16 cellular contexts compared by ENCODE assay signal in the genomic region with DNA sequence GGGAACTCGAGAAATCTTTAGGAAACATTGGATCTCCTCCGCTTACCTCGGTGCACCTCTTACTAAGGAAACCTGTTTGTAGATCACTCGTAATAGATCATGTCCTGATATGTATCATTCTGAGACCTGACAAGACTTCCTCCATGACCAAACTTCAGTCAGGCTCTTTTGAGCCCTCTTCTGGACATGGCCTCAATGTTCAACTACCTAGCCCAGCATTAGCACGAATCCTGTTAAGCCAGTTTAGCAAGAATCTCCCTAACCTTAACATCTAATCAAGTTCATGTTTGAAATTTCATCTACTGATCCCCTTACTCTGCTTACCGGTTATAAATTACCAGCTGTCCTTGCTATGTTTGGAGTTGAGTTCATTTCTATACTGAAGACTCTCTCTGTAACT.
DNase-seq lines count a peak whose midpoint lies in the region; ATAC-seq and TF ChIP-seq lines count a peak whose summit lies in the region.
"Had no signal": no experiment of that assay in that cellular context is flagged by ENCODE, and none has a peak within 500 bp of the region (broad histone marks: within the 10 kb centered on the region; RNA-seq: fewer than 3 reads in every experiment).

No MANE protein-coding gene starts in this region.

- no peak overlapping the region for H3K27ac Mint-ChIP-seq in CD8-positive, alpha-beta memory T cell
- H3K27ac Mint-ChIP-seq: activated naive CD4-positive, alpha-beta T cell treated with anti-CD3 and anti-CD28 coated beads for 36 hours; neural progenitor cell had no signal

- peak; percentile 32; the same call in 1 of the 2 replicates for TF ChIP-seq CTCF in Loucy (conservative IDR thresholded peaks at IDR 0.05; ENCODE audit: low read length)

- POLR2A ChIA-PET in CD8-positive, alpha-beta memory T cell (lab: Charles Lee) = no interaction called here

- H3K4me2 ChIP-seq in Loucy (ENCODE audit: low read depth, low read length, poor library complexity, severe bottlenecking) = no peak overlapping the region
- H3K4me2 ChIP-seq: neural progenitor cell had no signal

- CTCF ChIA-PET in CD8-positive, alpha-beta memory T cell (lab: Charles Lee) = no interaction called here

- H3K4me3 Mint-ChIP-seq in CD8-positive, alpha-beta memory T cell = no peak overlapping the region
- H3K4me3 Mint-ChIP-seq: activated naive CD4-positive, alpha-beta T cell treated with anti-CD3 and anti-CD28 coated beads for 36 hours; neural progenitor cell had no signal

- no peaks in the 10 kb centered on the region for H3K9me2 ChIP-seq in Loucy (replicated peaks; ENCODE audit: low read depth, low read length)

- peaks cover 0 to 12% (median 2%) of the 10 kb centered on the region in 5 donors for H3K9me3 Mint-ChIP-seq in CD8-positive, alpha-beta memory T cell
- H3K9me3 Mint-ChIP-seq: activated naive CD4-positive, alpha-beta T cell treated with anti-CD3 and anti-CD28 coated beads for 36 hours; neural progenitor cell had no signal

- no peaks in the 10 kb centered on the region for H4K20me1 ChIP-seq in Loucy (ENCODE audit: insufficient read depth, low read length, poor library complexity, severe bottlenecking)

- no peak overlapping the region for H3K4me3 ChIP-seq in Loucy (ENCODE audit: low read length, poor library complexity, severe bottlenecking)
- H3K4me3 ChIP-seq in CD8-positive, alpha-beta memory T cell (ENCODE audit: low read length) = no peak overlapping the region
- H3K4me3 ChIP-seq: coronary artery, neural progenitor cell had no signal

- no peaks in the 10 kb centered on the region for H3K4me1 ChIP-seq in Loucy (ENCODE audit: insufficient read depth, low read length, poor library complexity, severe bottlenecking)
- H3K4me1 ChIP-seq in CD8-positive, alpha-beta memory T cell (ENCODE audit: insufficient read depth, low read length) = no peaks in the 10 kb centered on the region
- H3K4me1 ChIP-seq: neural progenitor cell had no signal

- H3K27ac ChIP-seq in CD8-positive, alpha-beta memory T cell (ENCODE audit: low read depth, low read length) = no peak overlapping the region
- H3K27ac ChIP-seq: coronary artery, neural progenitor cell had no signal

- H3K9ac ChIP-seq in Loucy (ENCODE audit: low read depth, low read length, poor library complexity, severe bottlenecking) = no peak overlapping the region
- H3K9ac ChIP-seq: neural progenitor cell had no signal

- in situ Hi-C loops in SK-MEL-5 (cut with HindIII; ENCODE audit: low pct_unique_long_range_greater_than_20kb, low sequenced_read_pairs) = no loop called here

- no peaks in the 10 kb centered on the region for H3F3A ChIP-seq in Loucy (ENCODE audit: low read depth)

- ATAC-seq in left cardiac atrium = no peak
- ATAC-seq: left colon had no signal

- H3K9me3 ChIP-seq in Loucy (ENCODE audit: insufficient read depth, low read depth, low read length) = no peaks in the 10 kb centered on the region
- H3K9me3 ChIP-seq in CD8-positive, alpha-beta memory T cell (ENCODE audit: low read length) = no peaks in the 10 kb centered on the region

- H3K27me3 ChIP-seq in Loucy (ENCODE audit: insufficient read depth, low read length, poor library complexity, severe bottlenecking) = no peaks in the 10 kb centered on the region
- H3K27me3 ChIP-seq in CD8-positive, alpha-beta memory T cell (ENCODE audit: insufficient read depth, low read length, poor library complexity, severe bottlenecking) = no peaks in the 10 kb centered on the region
- H3K27me3 ChIP-seq: neural progenitor cell had no signal

- DNase-seq in ELF-1 (ENCODE audit: low read depth, low spot score) (peak; percentile 12), SK-MEL-5 (ENCODE audit: low read depth, low spot score) (peak; percentile 33), islet precursor cell (peak; percentile 63), NCI-H2196 (lab: John Stamatoyannopoulos, UW; ENCODE audit: unreplicated experiment) (no peak), Ammon's horn (ENCODE audit: low spot score) (no peak), left cardiac atrium (no peak)
- no peak for DNase-seq in CD8-positive, alpha-beta memory T cell
- DNase-seq: activated CD4-positive, alpha-beta T cell treated with anti-CD3 and anti-CD28 coated beads, Interleukin-2, amount 50 U/mL, for 4 hours; activated naive CD4-positive, alpha-beta T cell treated with anti-CD3 and anti-CD28 coated beads for 36 hours; left colon; NCI-H187 treated with DMSO at 0.1 percent for 48 hours; NCI-H524 treated with DMSO at 0.1 percent for 48 hours; T-helper 1 cell had no signal

- intact Hi-C loops in left cardiac atrium (cut with DNase I) = no loop called here

- H3K4me1 Mint-ChIP-seq in CD8-positive, alpha-beta memory T cell = no peaks in the 10 kb centered on the region

- no peaks in the 10 kb centered on the region for H3K36me3 Mint-ChIP-seq in CD8-positive, alpha-beta memory T cell
- H3K36me3 Mint-ChIP-seq: neural progenitor cell had no signal

- H3K79me2 ChIP-seq in Loucy (ENCODE audit: insufficient read depth, low read length) = no peaks in the 10 kb centered on the region

- H3K27me3 Mint-ChIP-seq in CD8-positive, alpha-beta memory T cell = no peaks in the 10 kb centered on the region

- no peaks in the 10 kb centered on the region for H3K36me3 ChIP-seq in Loucy (ENCODE audit: insufficient read depth, low read length)
- H3K36me3 ChIP-seq in CD8-positive, alpha-beta memory T cell (ENCODE audit: insufficient read depth, low read length) = no peaks in the 10 kb centered on the region
- H3K36me3 ChIP-seq: neural progenitor cell had no signal

- no peak overlapping the region for H2AFZ ChIP-seq in Loucy (ENCODE audit: low read length)
- H2AFZ ChIP-seq: neural progenitor cell had no signal

Comparison
In these comparisons a context has a peak if more than half of its experiments do, and no peak if none do; other contexts are left out.
1. DNase-seq: peak in ELF-1 (single experiment), SK-MEL-5 (single experiment) and islet precursor cell (single experiment); none in CD8-positive, alpha-beta memory T cell (0 of 5), NCI-H2196 (single experiment), Ammon's horn (single experiment) and left cardiac atrium (single experiment).